Comparison of ENCODE assay signal across 8 cellular contexts in genomic region chr19:57747472-57747807, GRCh38. TPM values are rescaled to one million over a fixed set of nuclear protein-coding genes. Genes with fewer than 3 reads are reported as not detected.
DNase-seq lines count a peak whose midpoint lies in the region; ATAC-seq and TF ChIP-seq lines count a peak whose summit lies in the region.

No MANE protein-coding gene starts in this region.

- H3K27me3 Mint-ChIP-seq in natural killer cell (ENCODE audit: low read depth in 2 of 2) = no peaks in the 10 kb centered on the region

- peaks cover 16 to 17% of the 10 kb centered on the region in 2 donors for H3K9me3 Mint-ChIP-seq in natural killer cell

- H3K36me3 ChIP-seq in BLaER1 = peaks cover 44% of the 10 kb centered on the region
- peaks cover 42% of the 10 kb centered on the region for H3K36me3 ChIP-seq in effector memory CD4-positive, alpha-beta T cell (ENCODE audit: control insufficient read depth, insufficient read depth, low read length)

- H3K36me3 Mint-ChIP-seq in natural killer cell = peaks cover 51% of the 10 kb centered on the region

- intact Hi-C loops in natural killer cell (cut with micrococcal nuclease) = loop anchor here (5.0 kb wide), 1 partner anchor 410 kb away; no protein-coding TSS in a partner anchor

- peaks cover 23% of the 10 kb centered on the region for H3K4me1 ChIP-seq in BLaER1
- peaks cover 12% of the 10 kb centered on the region for H3K4me1 ChIP-seq in effector memory CD4-positive, alpha-beta T cell (ENCODE audit: control insufficient read depth, insufficient read depth, low read length, poor library complexity, severe bottlenecking)

- peak overlapping the region; percentile 93 for H3K4me3 Mint-ChIP-seq in natural killer cell

- H4K20me1 ChIP-seq in BLaER1 = peaks cover 16% of the 10 kb centered on the region; the same call in 1 of the 2 replicates

- peak overlapping the region; percentile 96 for H3K9ac ChIP-seq in BLaER1

- peak overlapping the region; percentile 99 for H3K27ac Mint-ChIP-seq in natural killer cell

- H3K27me3 ChIP-seq in BLaER1 = no peaks in the 10 kb centered on the region
- no peaks in the 10 kb centered on the region for H3K27me3 ChIP-seq in effector memory CD4-positive, alpha-beta T cell (replicated peaks; ENCODE audit: control insufficient read depth, insufficient read depth, low read length, poor library complexity, severe bottlenecking)

- H3K4me3 ChIP-seq in BLaER1 (peak overlapping the region; percentile 97), NB4 (ENCODE audit: low read depth, low read length) (peak overlapping the region; percentile 84)
- H3K4me3 ChIP-seq in effector memory CD4-positive, alpha-beta T cell (ENCODE audit: insufficient read depth, low read depth, low read length, poor library complexity, severe bottlenecking) = peak overlapping the region; percentile 98

- H3K9me3 ChIP-seq in BLaER1 = peaks cover 19% of the 10 kb centered on the region; the same call in 1 of the 2 replicates
- peaks cover 19% of the 10 kb centered on the region for H3K9me3 ChIP-seq in effector memory CD4-positive, alpha-beta T cell (ENCODE audit: control insufficient read depth, low read length)

- peak overlapping the region; percentile 89 for H3K27ac ChIP-seq in BLaER1
- H3K27ac ChIP-seq in effector memory CD4-positive, alpha-beta T cell (ENCODE audit: insufficient read depth, low read length, poor library complexity, severe bottlenecking) = no peak overlapping the region

- TF ChIP-seq CTCF in NB4 (IDR thresholded peaks at IDR 0.05; ENCODE audit: low read depth, low read length) = no peak
- TF ChIP-seq CTCF in natural killer cell (IDR thresholded peaks at IDR 0.05) = no peak

- DNase-seq in NB4 (ENCODE audit: low read depth) (no peak), natural killer cell (no peak)
- no peak for DNase-seq in effector memory CD4-positive, alpha-beta T cell

- ATAC-seq in natural killer cell (no peak), HG03469 (IDR thresholded peaks at IDR 0.05; ENCODE audit: unreplicated experiment) (no peak), GM19328 (IDR thresholded peaks at IDR 0.05; ENCODE audit: unreplicated experiment) (no peak), HG03565 (IDR thresholded peaks at IDR 0.05; ENCODE audit: unreplicated experiment) (no peak), GM19463 (IDR thresholded peaks at IDR 0.05; ENCODE audit: unreplicated experiment) (no peak)

- H3K4me2 ChIP-seq in BLaER1 = peak overlapping the region; percentile 98

- H3K4me1 Mint-ChIP-seq in natural killer cell = peaks cover 25 to 40% of the 10 kb centered on the region in 2 donors

- TF ChIP-seq POLR2A in NB4 (IDR thresholded peaks at IDR 0.05; ENCODE audit: extremely low read depth, insufficient read length) = no peak

RNA-seq across cellular contexts. Expression of gene ZNF776, which starts 0.8 kb away (rescaled TPM):
- 10 to 100 TPM; 10.5 to 19.2 (median 18.7) TPM for total RNA-seq in natural killer cell

RNA-seq across cellular contexts. Expression of gene ZNF671, which starts 20.0 kb away (rescaled TPM):
- 10 to 100 TPM; 11.1 to 12.9 (median 11.9) TPM for total RNA-seq in natural killer cell

RNA-seq across cellular contexts. Expression of gene ZNF586, which starts 22.0 kb away (rescaled TPM):
- 10 to 100 TPM; 24.0 to 33.3 (median 28.2) TPM for total RNA-seq in natural killer cell

RNA-seq across cellular contexts. Expression of gene ZNF154, which starts 38.4 kb away (rescaled TPM):
- 10 to 100 TPM in 1 of 3 donors, 1 to 10 TPM in 2; 4.2 to 21.6 (median 9.5) TPM for total RNA-seq in natural killer cell
